In the genomic region with DNA sequence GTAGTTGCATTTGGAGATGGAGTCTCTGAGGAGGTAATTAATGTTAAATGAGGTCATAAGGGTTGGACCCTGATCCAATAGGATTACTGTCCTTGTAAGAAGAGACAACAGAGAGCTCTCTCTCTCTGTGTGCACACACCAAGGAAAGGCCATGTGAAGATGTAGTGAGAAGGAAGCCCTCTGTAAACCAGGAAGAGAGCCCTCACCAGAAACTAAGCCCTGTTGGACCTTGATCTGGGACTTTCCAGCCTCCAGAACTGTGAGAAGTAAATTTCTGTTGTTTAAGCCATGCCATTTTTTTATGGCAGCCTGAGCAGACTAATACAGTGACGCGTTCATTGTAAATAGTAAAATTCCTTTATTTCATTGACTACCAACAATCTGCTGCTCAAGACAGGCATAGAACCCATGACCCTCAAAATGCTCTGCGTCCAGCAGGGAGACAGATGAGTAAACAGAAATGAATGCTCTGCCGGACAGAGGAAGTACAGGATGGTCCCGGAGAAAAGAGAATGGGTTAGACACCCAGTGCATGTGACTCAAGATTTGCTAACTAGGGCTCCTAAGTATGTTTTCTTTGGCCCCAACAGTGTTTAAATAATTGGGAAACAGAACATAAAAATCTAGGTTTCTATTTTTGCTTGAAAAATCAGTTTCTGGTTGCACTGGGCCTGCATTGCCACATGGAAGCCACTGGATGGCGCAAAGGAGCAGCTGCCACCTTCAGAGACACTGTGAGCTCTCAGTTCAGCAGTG, we compare ENCODE assay signal across 8 cellular contexts. TPM values are rescaled to one million over a fixed set of nuclear protein-coding genes. Genes with fewer than 3 reads are reported as not detected.
DNase-seq lines count a peak whose midpoint lies in the region; ATAC-seq and TF ChIP-seq lines count a peak whose summit lies in the region.

No MANE protein-coding gene starts in this region.

- intact Hi-C loops in activated naive CD4-positive, alpha-beta T cell treated with anti-CD3 and anti-CD28 coated beads for 36 hours (cut with micrococcal nuclease) = no loop called here

- peaks cover 8% of the 10 kb centered on the region for H3K27me3 Mint-ChIP-seq in activated naive CD4-positive, alpha-beta T cell treated with anti-CD3 and anti-CD28 coated beads for 36 hours (ENCODE audit: low read depth)

- peak; percentile 22 for DNase-seq in activated naive CD4-positive, alpha-beta T cell treated with anti-CD3 and anti-CD28 coated beads for 36 hours
- DNase-seq in activated naive CD4-positive, alpha-beta T cell (lab: John Stamatoyannopoulos, UW) = no peak
- DNase-seq in epithelial cell of proximal tubule (ENCODE audit: low read depth) = peak; percentile 98
- peak; percentile 27 for DNase-seq in mucosa of gallbladder (ENCODE audit: low spot score)
- DNase-seq in GOT3 (lab: John Stamatoyannopoulos, UW) = no peak
- no peak for DNase-seq in occipital lobe (lab: John Stamatoyannopoulos, UW)

- no peak overlapping the region for H3K4me3 ChIP-seq in OCI-LY3 (ENCODE audit: low read length)
- H3K4me3 ChIP-seq in epithelial cell of proximal tubule (ENCODE audit: low read depth, low read length) = no peak overlapping the region

- peaks cover 5% of the 10 kb centered on the region; the same call in 1 of the 2 replicates for H3K4me1 ChIP-seq in OCI-LY3 (ENCODE audit: low read length)

- no peaks in the 10 kb centered on the region for H4K20me1 ChIP-seq in OCI-LY3 (ENCODE audit: insufficient read depth, low read length)

- H3K4me1 Mint-ChIP-seq in activated naive CD4-positive, alpha-beta T cell treated with anti-CD3 and anti-CD28 coated beads for 36 hours (ENCODE audit: low read depth) = no peaks in the 10 kb centered on the region

- CTCF ChIA-PET in activated naive CD4-positive, alpha-beta T cell treated with anti-CD3 and anti-CD28 coated beads for 36 hours (lab: Charles Lee) = interaction anchor here (0.8 to 1.6 kb wide), 4 partner anchors 13 to 60 kb away, joined by 3 to 7 read pairs (median 4); no protein-coding TSS in a partner anchor

- no peaks in the 10 kb centered on the region for H3K36me3 Mint-ChIP-seq in activated naive CD4-positive, alpha-beta T cell treated with anti-CD3 and anti-CD28 coated beads for 36 hours (ENCODE audit: low read depth)

- no peaks in the 10 kb centered on the region for H3K9me3 ChIP-seq in OCI-LY3 (ENCODE audit: insufficient read depth, low read length)

- TF ChIP-seq CTCF in OCI-LY3 (IDR thresholded peaks at IDR 0.05; ENCODE audit: low read depth, low read length) (peak; percentile 93), epithelial cell of proximal tubule (conservative IDR thresholded peaks at IDR 0.05; ENCODE audit: low read depth, low read length) (peak; percentile 98)

- no peak overlapping the region for H3K27ac ChIP-seq in OCI-LY3 (ENCODE audit: low read length)

- no peaks in the 10 kb centered on the region for H3K79me2 ChIP-seq in OCI-LY3 (ENCODE audit: low read length)

- H2AFZ ChIP-seq in OCI-LY3 (ENCODE audit: low read depth, low read length) = peak overlapping the region; percentile 57; the same call in 1 of the 2 replicates

- no peak overlapping the region for H3K9ac ChIP-seq in OCI-LY3 (ENCODE audit: low read length)

- no peaks in the 10 kb centered on the region for H3K36me3 ChIP-seq in OCI-LY3 (replicated peaks; ENCODE audit: low read depth, low read length)

- H3K9me3 Mint-ChIP-seq in activated naive CD4-positive, alpha-beta T cell treated with anti-CD3 and anti-CD28 coated beads for 36 hours = no peaks in the 10 kb centered on the region

- no peak overlapping the region for H3K4me3 Mint-ChIP-seq in activated naive CD4-positive, alpha-beta T cell treated with anti-CD3 and anti-CD28 coated beads for 36 hours

- H3K4me2 ChIP-seq in OCI-LY3 (ENCODE audit: low read length) = no peak overlapping the region

- no peaks in the 10 kb centered on the region for H3K27me3 ChIP-seq in OCI-LY3 (ENCODE audit: low read depth, low read length)

- no peak for ATAC-seq in HG02588 (IDR thresholded peaks at IDR 0.05; ENCODE audit: unreplicated experiment)

- no peak overlapping the region for H3K27ac Mint-ChIP-seq in activated naive CD4-positive, alpha-beta T cell treated with anti-CD3 and anti-CD28 coated beads for 36 hours

RNA-seq across cellular contexts. Expression of a gene that starts 37.9 kb away (rescaled TPM):
- not detected for total RNA-seq in activated naive CD4-positive, alpha-beta T cell treated with anti-CD3 and anti-CD28 coated beads for 36 hours
- total RNA-seq in epithelial cell of proximal tubule (0.07 TPM in 1 of 2 replicates, not detected in the other), mucosa of gallbladder (4.2 TPM), occipital lobe (1.9 TPM)

Comparison
In these comparisons a context has a peak if more than half of its experiments do, and no peak if none do; other contexts are left out.
1. DNase-seq: peak in activated naive CD4-positive, alpha-beta T cell treated with anti-CD3 and anti-CD28 coated beads for 36 hours (single experiment), epithelial cell of proximal tubule (single experiment) and mucosa of gallbladder (single experiment); none in activated naive CD4-positive, alpha-beta T cell (0 of 4), GOT3 (single experiment) and occipital lobe (single experiment).